In genomic region chr6:36720251-36721141, GRCh38 we compare ENCODE assay signal across 22 cellular contexts. TPM values are rescaled to one million over a fixed set of nuclear protein-coding genes. Genes with fewer than 3 reads are reported as not detected.
DNase-seq lines count a peak whose midpoint lies in the region; ATAC-seq, FAIRE-seq and TF ChIP-seq lines count a peak whose summit lies in the region.
"Had no signal": no experiment of that assay in that cellular context is flagged by ENCODE, and none has a peak within 500 bp of the region (broad histone marks: within the 10 kb centered on the region; RNA-seq: fewer than 3 reads in every experiment).

No MANE protein-coding gene starts in this region.

- intact Hi-C loops in sciatic nerve (cut with DNase I) = no loop called here

- TF ChIP-seq CTCF in coronary artery (IDR thresholded peaks at IDR 0.05) = no peak

- H3K27ac Mint-ChIP-seq in activated T-helper 17 cell treated with anti-CD3 and anti-CD28 coated beads, Interleukin-2, amount 50 U/mL, for 72 hours = peak overlapping the region; percentile 58
- H3K27ac Mint-ChIP-seq: activated CD4-positive, alpha-beta memory T cell treated with anti-CD3 and anti-CD28 coated beads, Interleukin-2, amount 10 ng/mL, durations not matched to agents 7 days and 5 days; stimulated activated naive CD8-positive, alpha-beta T cell treated with anti-CD3 and anti-CD28 coated beads, Interleukin-15, Interleukin-2, amounts not matched to agents 100 ng/mL and 50 ng/mL, for 24 hours; T-helper 17 cell had no signal

- no peak overlapping the region for H3K27ac ChIP-seq in coronary artery
- H3K27ac ChIP-seq: colonic mucosa, heart left ventricle, right lobe of liver, tibial nerve had no signal

- no peak for TF ChIP-seq POLR2A in GM12891 (IDR thresholded peaks at IDR 0.05; ENCODE audit: low read depth, low read length)

- no peaks in the 10 kb centered on the region for H3K27me3 Mint-ChIP-seq in activated T-helper 17 cell treated with anti-CD3 and anti-CD28 coated beads, Interleukin-2, amount 50 U/mL, for 72 hours
- H3K27me3 Mint-ChIP-seq: stimulated activated naive CD8-positive, alpha-beta T cell treated with anti-CD3 and anti-CD28 coated beads, Interleukin-15, Interleukin-2, amounts not matched to agents 100 ng/mL and 50 ng/mL, for 24 hours; T-helper 17 cell had no signal

- H3K4me3 ChIP-seq in coronary artery = no peak overlapping the region
- H3K4me3 ChIP-seq: colonic mucosa, heart left ventricle, right lobe of liver, tibial nerve had no signal

- DNase-seq in COLO668 (lab: John Stamatoyannopoulos, UW; ENCODE audit: unreplicated experiment) (peak; percentile 34), GM12891 (ENCODE audit: insufficient read length, low spot score) (no peak), sciatic nerve (ENCODE audit: low spot score) (peak; percentile 49), anterior cingulate cortex (lab: John Stamatoyannopoulos, UW) (no peak), coronary artery (ENCODE audit: low spot score) (no peak)
- DNase-seq: activated CD4-positive, alpha-beta memory T cell treated with anti-CD3 and anti-CD28 coated beads, Interleukin-2, amount 10 ng/mL, durations not matched to agents 7 days and 5 days; BE2C; colonic mucosa; left ventricle myocardium superior; NCI-H2107; NCI-H526; PC-3; T-helper 17 cell had no signal

- no peak overlapping the region for H3K4me3 Mint-ChIP-seq in activated T-helper 17 cell treated with anti-CD3 and anti-CD28 coated beads, Interleukin-2, amount 50 U/mL, for 72 hours
- H3K4me3 Mint-ChIP-seq: activated CD4-positive, alpha-beta memory T cell treated with anti-CD3 and anti-CD28 coated beads, Interleukin-2, amount 10 ng/mL, durations not matched to agents 7 days and 5 days; stimulated activated naive CD8-positive, alpha-beta T cell treated with anti-CD3 and anti-CD28 coated beads, Interleukin-15, Interleukin-2, amounts not matched to agents 100 ng/mL and 50 ng/mL, for 24 hours; T-helper 17 cell had no signal

- peak; percentile 96 for FAIRE-seq in GM12891 (lab: Jason Lieb, UNC)
- FAIRE-seq: endometrium had no signal

- ATAC-seq in activated T-helper 17 cell treated with anti-CD3 and anti-CD28 coated beads, Interleukin-2, amount 50 U/mL, for 72 hours (replicated peaks) = no peak
- ATAC-seq in sciatic nerve (no peak), HG02852 (IDR thresholded peaks at IDR 0.05; ENCODE audit: unreplicated experiment) (no peak)
- ATAC-seq: heart left ventricle, left ventricle myocardium superior, PC-3, right lobe of liver, T-helper 17 cell had no signal

- no peaks in the 10 kb centered on the region for H3K36me3 Mint-ChIP-seq in activated T-helper 17 cell treated with anti-CD3 and anti-CD28 coated beads, Interleukin-2, amount 50 U/mL, for 72 hours (ENCODE audit: low read depth)

- H3K9me3 Mint-ChIP-seq in activated T-helper 17 cell treated with anti-CD3 and anti-CD28 coated beads, Interleukin-2, amount 50 U/mL, for 72 hours = no peaks in the 10 kb centered on the region
- H3K9me3 Mint-ChIP-seq: activated CD4-positive, alpha-beta memory T cell treated with anti-CD3 and anti-CD28 coated beads, Interleukin-2, amount 10 ng/mL, durations not matched to agents 7 days and 5 days; stimulated activated naive CD8-positive, alpha-beta T cell treated with anti-CD3 and anti-CD28 coated beads, Interleukin-15, Interleukin-2, amounts not matched to agents 100 ng/mL and 50 ng/mL, for 24 hours had no signal

- H3K4me1 Mint-ChIP-seq in activated T-helper 17 cell treated with anti-CD3 and anti-CD28 coated beads, Interleukin-2, amount 50 U/mL, for 72 hours = peaks cover 11% of the 10 kb centered on the region

TF ChIP-seq in GM12891, 5 proteins besides CTCF, POLR2A, EP300 and RAD21:
- TF ChIP-seq PAX5 (IDR thresholded peaks at IDR 0.05; ENCODE audit: insufficient read depth, low read length, severe bottlenecking) (peak; percentile 90), SPI1 (IDR thresholded peaks at IDR 0.05; ENCODE audit: low read depth, low read length) (no peak), POU2F2 (IDR thresholded peaks at IDR 0.05; ENCODE audit: low read depth, low read length) (no peak)

RNA-seq across cellular contexts. Expression of gene RAB44, which starts 22.9 kb away (rescaled TPM):
- 0.10 TPM for polyA plus RNA-seq in GM12891 (2012; ENCODE audit: low read depth, missing spikeins)
- total RNA-seq in activated T-helper 17 cell treated with anti-CD3 and anti-CD28 coated beads, Interleukin-2, amount 50 U/mL, for 72 hours = under 1 TPM; 0.11 to 0.32 TPM
- 0.27 TPM for total RNA-seq in sciatic nerve
- total RNA-seq: osteocyte, PC-3, SK-MEL-5 had no signal

RNA-seq across cellular contexts. Expression of gene CDKN1A, which starts 42.0 kb away (rescaled TPM):
- polyA plus RNA-seq in GM12891 (2012; ENCODE audit: low read depth, missing spikeins) = 206 TPM
- 100 to 1,000 TPM; 149 to 164 TPM for total RNA-seq in activated T-helper 17 cell treated with anti-CD3 and anti-CD28 coated beads, Interleukin-2, amount 50 U/mL, for 72 hours
- total RNA-seq in sciatic nerve = 142 TPM

Comparison
In these comparisons a context has a peak if more than half of its experiments do, and no peak if none do; other contexts are left out.
1. DNase-seq: peak in COLO668 (single experiment) and sciatic nerve (single experiment); none in GM12891 (single experiment), anterior cingulate cortex (0 of 58) and coronary artery (single experiment).